20 cellular contexts compared by ENCODE assay signal in the genomic region with DNA sequence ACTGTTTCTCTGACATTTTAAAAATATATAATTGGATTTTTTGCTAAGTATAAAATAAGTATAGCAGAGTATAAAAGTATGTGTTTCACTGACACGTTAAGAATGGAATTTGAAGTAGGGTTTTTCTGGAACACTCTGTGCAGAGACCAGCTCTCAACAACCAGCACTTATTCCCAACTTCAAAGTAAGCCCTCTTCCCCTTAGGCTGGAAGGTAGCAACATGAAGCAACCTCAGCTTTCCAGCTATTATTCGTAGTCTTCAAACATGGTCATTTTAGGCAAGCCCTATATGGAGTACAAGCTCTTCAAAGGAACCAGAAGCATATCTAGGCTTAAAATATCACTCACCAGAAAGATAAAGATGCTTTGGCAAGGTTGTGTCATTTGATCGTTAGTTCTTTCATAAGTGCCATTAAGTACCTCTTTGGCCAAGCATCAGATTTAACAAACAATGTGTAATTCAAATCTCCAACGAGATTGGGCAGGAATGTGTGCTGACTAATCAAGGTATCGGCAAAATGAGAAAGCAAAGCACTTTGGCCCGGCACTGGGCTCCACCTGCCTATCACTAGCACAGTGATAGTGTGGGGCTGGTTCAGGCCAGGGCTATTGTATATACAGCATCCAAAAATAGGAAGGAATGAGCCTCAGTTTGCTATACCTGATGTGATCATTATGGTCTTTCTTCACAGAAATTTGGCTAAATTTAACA.
DNase-seq lines count a peak whose midpoint lies in the region; ATAC-seq, FAIRE-seq and TF ChIP-seq lines count a peak whose summit lies in the region.
"Had no signal": no experiment of that assay in that cellular context is flagged by ENCODE, and none has a peak within 500 bp of the region (broad histone marks: within the 10 kb centered on the region; RNA-seq: fewer than 3 reads in every experiment).

No MANE protein-coding gene starts in this region.

- H3K4me1 ChIP-seq in Peyer's patch = no peaks in the 10 kb centered on the region
- H3K4me1 ChIP-seq: ascending aorta, testis had no signal

- H3K9me3 ChIP-seq in Peyer's patch = no peaks in the 10 kb centered on the region
- H3K9me3 ChIP-seq: ascending aorta, testis had no signal

- ATAC-seq in GM18517 (IDR thresholded peaks at IDR 0.05; ENCODE audit: unreplicated experiment) = no peak
- ATAC-seq: activated CD4-positive, CD25-positive, alpha-beta regulatory T cell treated with anti-CD3 and anti-CD28 coated beads, Interleukin-2, amount 50 U/mL, for 24 hours; activated T-cell treated with anti-CD3 and anti-CD28 coated beads, Interleukin-2, amount 50 U/mL, for 4 hours; PC-3 had no signal

- H3K27ac ChIP-seq in Peyer's patch = no peak overlapping the region
- H3K27ac ChIP-seq: ascending aorta, SK-N-MC, testis had no signal

- H3K36me3 ChIP-seq in bronchial epithelial cell (ENCODE audit: control insufficient read depth, insufficient read depth, low read length) (no peaks in the 10 kb centered on the region), Peyer's patch (no peaks in the 10 kb centered on the region)
- H3K36me3 ChIP-seq: ascending aorta had no signal

- no peak for FAIRE-seq in bronchial epithelial cell (lab: Jason Lieb, UNC)

- H3K27me3 ChIP-seq in bronchial epithelial cell (ENCODE audit: control insufficient read depth, insufficient read depth, low read length) (no peaks in the 10 kb centered on the region), Peyer's patch (no peaks in the 10 kb centered on the region)
- H3K27me3 ChIP-seq: ascending aorta, testis had no signal

- TF ChIP-seq CTCF in bronchial epithelial cell (IDR thresholded peaks at IDR 0.05; ENCODE audit: insufficient read depth, low read length, severe bottlenecking) = no peak
- no peak for TF ChIP-seq CTCF in Peyer's patch (IDR thresholded peaks at IDR 0.05)

- H3K4me3 ChIP-seq in bronchial epithelial cell (ENCODE audit: low read depth, low read length) (no peak overlapping the region), Peyer's patch (no peak overlapping the region)
- H3K4me3 ChIP-seq: ascending aorta, SK-N-MC, testis had no signal

- intact Hi-C loops in posterior cingulate gyrus (cut with DNase I) = no loop called here

- TF ChIP-seq POLR2A in Peyer's patch (IDR thresholded peaks at IDR 0.05) = no peak

- DNase-seq in COLO668 (lab: John Stamatoyannopoulos, UW; ENCODE audit: unreplicated experiment) (peak; percentile 86), DMS79 (lab: John Stamatoyannopoulos, UW) (peak; percentile 91), NCI-H2107 treated with DMSO at 0.1 percent for 48 hours (lab: John Stamatoyannopoulos, UW; ENCODE audit: unreplicated experiment) (peak; percentile 96), bronchial epithelial cell (ENCODE audit: low read depth) (peak; percentile 58), posterior cingulate gyrus (no peak), NOMO-1 (lab: John Stamatoyannopoulos, UW; ENCODE audit: unreplicated experiment in 2 of 2) (no peak), Peyer's patch (no peak)
- DNase-seq: activated naive CD4-positive, alpha-beta T cell treated with anti-CD3 and anti-CD28 coated beads, Interleukin-2, amount 10 ng/mL, durations not matched to agents 7 days and 5 days; activated T-cell treated with anti-CD3 and anti-CD28 coated beads, Interleukin-2, amount 50 U/mL, for 4 hours; head of caudate nucleus; HFFc6; NCI-H526; nucleus accumbens; PC-3; retina; testis had no signal

Comparison
In these comparisons a context has a peak if more than half of its experiments do, and no peak if none do; other contexts are left out.
1. DNase-seq: peak in COLO668 (single experiment), DMS79 (single experiment), NCI-H2107 treated with DMSO at 0.1 percent for 48 hours (single experiment) and bronchial epithelial cell (single experiment); none in posterior cingulate gyrus (0 of 10), NOMO-1 (0 of 2) and Peyer's patch (0 of 3).